8 cellular contexts compared by ENCODE assay signal in the genomic region with DNA sequence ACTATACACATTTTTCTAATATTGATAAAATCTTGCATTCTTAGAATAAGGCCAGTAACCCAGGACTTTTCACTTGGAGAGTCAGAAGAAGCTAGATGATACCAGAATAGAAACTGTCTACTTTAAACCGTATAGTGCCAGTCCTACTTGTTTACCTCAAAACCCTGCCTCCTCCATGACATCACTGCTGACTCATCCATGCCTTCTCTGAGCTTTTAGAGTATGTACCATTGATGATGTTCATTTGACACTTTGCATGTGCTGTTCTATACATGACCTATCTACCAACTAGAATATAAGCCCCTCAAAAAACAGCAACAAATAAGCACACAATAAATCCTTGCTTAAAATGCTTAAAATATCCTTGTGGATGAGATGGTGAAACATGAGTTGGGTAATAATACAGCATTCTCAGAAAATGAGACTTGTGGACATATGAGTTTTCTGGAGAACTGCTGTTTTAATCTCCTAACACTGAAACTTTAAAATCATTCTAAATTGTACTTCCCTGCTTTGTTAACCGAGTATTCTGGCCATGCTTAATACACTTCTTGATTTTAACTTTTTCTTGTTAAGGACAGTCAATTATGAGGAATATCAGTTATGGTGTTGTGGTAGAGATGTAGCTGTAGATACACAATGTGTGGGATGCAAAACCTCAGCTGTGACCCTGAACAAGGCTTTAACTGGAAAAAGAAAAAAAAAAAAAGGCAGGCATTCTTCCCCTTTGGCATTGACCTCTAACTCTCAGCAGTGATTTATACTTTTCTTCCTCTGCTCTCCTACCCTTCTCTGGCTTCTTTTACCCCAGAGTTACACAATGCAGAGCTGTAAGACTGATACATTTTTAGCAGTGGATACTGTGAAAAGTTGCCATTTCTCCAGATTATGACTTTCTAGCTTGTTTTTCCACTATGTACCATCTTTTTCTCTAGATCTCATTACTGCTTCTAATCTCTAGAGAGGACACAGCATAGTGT. TPM values are rescaled to one million over a fixed set of nuclear protein-coding genes. Genes with fewer than 3 reads are reported as not detected.
DNase-seq lines count a peak whose midpoint lies in the region; ATAC-seq, FAIRE-seq and TF ChIP-seq lines count a peak whose summit lies in the region.

No MANE protein-coding gene starts in this region.

- no peaks in the 10 kb centered on the region for H3K36me3 Mint-ChIP-seq in T-helper 2 cell treated with Interferon-gamma antibody and Interleukin-4, amounts not matched to agents 5 μg/mL and 100 μg/mL, for 36 hours (ENCODE audit: low read depth)
- peaks cover 2% of the 10 kb centered on the region for H3K36me3 Mint-ChIP-seq in mesothelial cell of epicardium

- intact Hi-C loops in GM12878 (cut with micrococcal nuclease; ENCODE audit: unreplicated experiment): loop anchor here (10.0 kb wide), 1 partner anchor 404 kb away; no protein-coding TSS in a partner anchor

- H3K4me1 Mint-ChIP-seq in T-helper 2 cell treated with Interferon-gamma antibody and Interleukin-4, amounts not matched to agents 5 μg/mL and 100 μg/mL, for 36 hours (ENCODE audit: low read depth): peaks cover 31% of the 10 kb centered on the region
- peaks cover 53% of the 10 kb centered on the region for H3K4me1 Mint-ChIP-seq in mesothelial cell of epicardium

- H2AFZ ChIP-seq in GM12878 (ENCODE audit: control insufficient read depth, low read depth, low read length): no peak overlapping the region

- 44% methylated on average over 2 of the region's 2 CpGs for WGBS in GM12878 (ENCODE audit: insufficient coverage, insufficient replicate concordance, low lambda C conversion rate, missing lambda C conversion rate)

- no peak for TF ChIP-seq EP300 in GM12878 (IDR thresholded peaks at IDR 0.05; ENCODE audit: borderline replicate concordance in 1 of 2, control insufficient read depth in 1 of 2, low read depth in 2 of 2, low read length in 2 of 2)

- TF ChIP-seq CTCF in GM12878 (IDR thresholded peaks at IDR 0.05 in 2 of 3, conservative IDR thresholded peaks at IDR 0.05 in 1 of 3; ENCODE audit: control insufficient read depth in 2 of 3, extremely low read depth in 1 of 3, insufficient read depth in 1 of 3, low read depth in 3 of 3, low read length in 3 of 3) (no peak), mesothelial cell of epicardium (IDR thresholded peaks at IDR 0.05; ENCODE audit: unreplicated experiment) (no peak)

- in situ Hi-C loops in GM12878 (cut with MboI): no loop called here

- POLR2A ChIA-PET in GM12878 (lab: Charles Lee): interaction anchor here (0.8 kb wide), 1 partner anchor 8 kb away, joined by 3 read pairs; no protein-coding TSS in a partner anchor

- ATAC-seq in HG03342 (IDR thresholded peaks at IDR 0.05; ENCODE audit: unreplicated experiment) (peak; percentile 43), GM12878 (peak; percentile 40)

- H3K4me1 ChIP-seq in GM12878 (ENCODE audit: control insufficient read depth, insufficient read depth, low read length): peaks cover 13% of the 10 kb centered on the region

- no peaks in the 10 kb centered on the region for H3K27me3 ChIP-seq in GM12878 (replicated peaks in 1 of 2; ENCODE audit: control insufficient read depth in 2 of 2, insufficient read depth in 2 of 2, low read length in 1 of 2)

- H3K36me3 ChIP-seq in GM12878 (ENCODE audit: control insufficient read depth in 2 of 2, insufficient read depth in 2 of 2, low read length in 1 of 2): no peaks in the 10 kb centered on the region

- BruUV-seq in GM12878 (replicated peaks; lab: Mats Ljungman, UMichigan): no TSS peak

- H3K27ac Mint-ChIP-seq in T-helper 2 cell treated with Interferon-gamma antibody and Interleukin-4, amounts not matched to agents 5 μg/mL and 100 μg/mL, for 36 hours: no peak overlapping the region
- peak overlapping the region; percentile 2 for H3K27ac Mint-ChIP-seq in mesothelial cell of epicardium

- TF ChIP-seq RAD21 in GM12878 (IDR thresholded peaks at IDR 0.05; ENCODE audit: insufficient read depth, low read depth, low read length): no peak

- H3K79me2 ChIP-seq in GM12878 (ENCODE audit: control insufficient read depth, insufficient read depth, low read length): peaks cover 15% of the 10 kb centered on the region

- H3K9me3 ChIP-seq in GM12878 (replicated peaks; ENCODE audit: control insufficient read depth, insufficient read depth, low read length): no peaks in the 10 kb centered on the region

- no peak overlapping the region for H3K4me3 ChIP-seq in GM12878

- H3K27me3 Mint-ChIP-seq in T-helper 2 cell treated with Interferon-gamma antibody and Interleukin-4, amounts not matched to agents 5 μg/mL and 100 μg/mL, for 36 hours (ENCODE audit: low read depth): peaks cover 33% of the 10 kb centered on the region
- no peaks in the 10 kb centered on the region for H3K27me3 Mint-ChIP-seq in mesothelial cell of epicardium (ENCODE audit: low read depth)

- CTCF ChIA-PET in GM12878 (lab: Yijun Ruan, JAX): interaction anchor here (0.5 to 1.4 kb wide), 5 partner anchors 57 to 460 kb away, joined by 3 to 5 read pairs (median 4); no protein-coding TSS in a partner anchor

- DNase-seq in activated naive CD4-positive, alpha-beta T cell treated with Interleukin-2 at 50 U/mL for 16 hours: peak; percentile 64
- no peak for DNase-seq in activated naive CD4-positive, alpha-beta T cell (lab: John Stamatoyannopoulos, UW)
- DNase-seq in T-helper 2 cell treated with Interferon-gamma antibody and Interleukin-4, amounts not matched to agents 5 μg/mL and 100 μg/mL, for 36 hours (ENCODE audit: low spot score): peak; percentile 77
- DNase-seq in GM12878 (ENCODE audit: low read depth, low spot score) (no peak), mesothelial cell of epicardium (ENCODE audit: low spot score in 2 of 2, unreplicated experiment in 2 of 2) (no peak), NCI-H1694 treated with DMSO at 0.1 percent for 48 hours (lab: John Stamatoyannopoulos, UW) (no peak)

- H3K27ac ChIP-seq in GM12878 (ENCODE audit: control insufficient read depth, insufficient read depth): no peak overlapping the region
- peak overlapping the region; percentile 60 for H3K27ac ChIP-seq in temporal lobe (ENCODE audit: low read depth, low read length)

- TF ChIP-seq POLR2A in GM12878 (IDR thresholded peaks at IDR 0.05; ENCODE audit: low read depth, low read length): no peak

- RAD21 ChIA-PET in GM12878 (lab: Charles Lee; ENCODE audit: unreplicated experiment): no interaction called here

- no peak overlapping the region for H3K4me2 ChIP-seq in GM12878 (ENCODE audit: control insufficient read depth, insufficient read depth)

- H4K20me1 ChIP-seq in GM12878 (ENCODE audit: control insufficient read depth, insufficient read depth): no peaks in the 10 kb centered on the region

- H3K9me3 Mint-ChIP-seq in T-helper 2 cell treated with Interferon-gamma antibody and Interleukin-4, amounts not matched to agents 5 μg/mL and 100 μg/mL, for 36 hours: no peaks in the 10 kb centered on the region
- H3K9me3 Mint-ChIP-seq in mesothelial cell of epicardium: no peaks in the 10 kb centered on the region

- H3K4me3 Mint-ChIP-seq in T-helper 2 cell treated with Interferon-gamma antibody and Interleukin-4, amounts not matched to agents 5 μg/mL and 100 μg/mL, for 36 hours: peak overlapping the region; percentile 31
- peak overlapping the region; percentile 94 for H3K4me3 Mint-ChIP-seq in mesothelial cell of epicardium

- H3K9ac ChIP-seq in GM12878 (ENCODE audit: control insufficient read depth, insufficient read depth, low read length): no peak overlapping the region

- peak; percentile 91 for FAIRE-seq in GM12878 (lab: Jason Lieb, UNC)

- SMC1A ChIA-PET in GM12878 (lab: Charles Lee; ENCODE audit: uncharacterized antibody, unreplicated experiment): interaction anchor here (0.6 to 1.3 kb wide), 5 partner anchors 16 to 714 kb away, joined by 3 read pairs; no protein-coding TSS in a partner anchor

TF ChIP-seq in GM12878, 131 proteins besides CTCF, POLR2A, EP300 and RAD21 (continues in another document):
- TF ChIP-seq BMI1 (IDR thresholded peaks at IDR 0.05; ENCODE audit: borderline replicate concordance): no peak
- TF ChIP-seq MTA2 (IDR thresholded peaks at IDR 0.05; ENCODE audit: low read depth): no peak
- TF ChIP-seq RBBP5 (conservative IDR thresholded peaks at IDR 0.05): no peak
- peak; percentile 87 for TF ChIP-seq CREM (IDR thresholded peaks at IDR 0.05; ENCODE audit: low read depth)
- TF ChIP-seq ESRRA (IDR thresholded peaks at IDR 0.05; ENCODE audit: low read length): no peak
- no peak for TF ChIP-seq TCF7 (IDR thresholded peaks at IDR 0.05; ENCODE audit: borderline replicate concordance)
- no peak for TF ChIP-seq BACH1 (IDR thresholded peaks at IDR 0.05; ENCODE audit: borderline replicate concordance)
- TF ChIP-seq MTA3 (IDR thresholded peaks at IDR 0.05; ENCODE audit: borderline replicate concordance, low read length): no peak

RNA-seq across cellular contexts. Expression of gene CTNNAL1, which starts 2.3 kb away (rescaled TPM):
- 5.9 and 6.6 TPM in 2 replicates for total RNA-seq in GM12878 (2013; cell fraction: nucleolus; rRNA removed)
- total RNA-seq in GM12878 (2014; rRNA removed) (34.5 and 46.3 TPM in 2 replicates), GM12878 (2014; rRNA removed; fragmentation: Illumina TruSeq; extraction: Trizol) (56.8 and 61.5 TPM in 2 replicates), GM12878 (2021) (41.9 and 43.4 TPM in 2 replicates), mesothelial cell of epicardium (26.7 to 28.1 TPM (median 27.9 TPM) in 3 replicates), temporal lobe (6.9 TPM)
- 14.5 TPM for polyA plus RNA-seq in GM12878 (2011; ENCODE audit: low read depth)
- polyA plus RNA-seq in GM12878 (2011; rRNA removed) (16.3 and 26.1 TPM in 2 replicates), GM12878 (2014; fragmentation: Illumina TruSeq; extraction: Trizol) (53.8 and 54.9 TPM in 2 replicates), GM12878 (2014; fragmentation: Nextera tagmentation; extraction: Ambion mirVana) (10 to 100 TPM; 27.2 to 48.4 TPM), GM12878 (2014; rRNA removed) (23.8 and 27.6 TPM in 2 replicates), GM12878 (2016; fragmentation: Nextera tagmentation; extraction: Ambion mirVana) (10 to 100 TPM; 77.5 to 82.5 TPM)
- polyA plus RNA-seq in GM12878 (2011; cell fraction: cytosol; rRNA removed): 6.6 and 8.1 TPM in 2 replicates
- polyA plus RNA-seq in GM12878 (2011; cell fraction: nucleus; rRNA removed): 4.0 and 4.6 TPM in 2 replicates
- 18.2 and 20.3 TPM in 2 replicates for polyA plus RNA-seq in GM12878 (2012)
- polyA minus RNA-seq in GM12878 (2011; rRNA and poly(A)+ RNA removed): 4.7 and 6.1 TPM in 2 replicates
- polyA minus RNA-seq in GM12878 (2011; cell fraction: cytosol; rRNA and poly(A)+ RNA removed): 4.7 and 6.7 TPM in 2 replicates
- polyA minus RNA-seq in GM12878 (2011; cell fraction: nucleus; rRNA and poly(A)+ RNA removed): 2.2 and 3.0 TPM in 2 replicates

Comparison
In these comparisons a context has a peak if more than half of its experiments do, and no peak if none do; other contexts are left out.
1. DNase-seq: peak in activated naive CD4-positive, alpha-beta T cell treated with Interleukin-2 at 50 U/mL for 16 hours (single experiment) and T-helper 2 cell treated with Interferon-gamma antibody and Interleukin-4, amounts not matched to agents 5 μg/mL and 100 μg/mL, for 36 hours (single experiment); none in activated naive CD4-positive, alpha-beta T cell (0 of 4), GM12878 (single experiment), mesothelial cell of epicardium (0 of 2) and NCI-H1694 treated with DMSO at 0.1 percent for 48 hours (single experiment).